In the genomic region with DNA sequence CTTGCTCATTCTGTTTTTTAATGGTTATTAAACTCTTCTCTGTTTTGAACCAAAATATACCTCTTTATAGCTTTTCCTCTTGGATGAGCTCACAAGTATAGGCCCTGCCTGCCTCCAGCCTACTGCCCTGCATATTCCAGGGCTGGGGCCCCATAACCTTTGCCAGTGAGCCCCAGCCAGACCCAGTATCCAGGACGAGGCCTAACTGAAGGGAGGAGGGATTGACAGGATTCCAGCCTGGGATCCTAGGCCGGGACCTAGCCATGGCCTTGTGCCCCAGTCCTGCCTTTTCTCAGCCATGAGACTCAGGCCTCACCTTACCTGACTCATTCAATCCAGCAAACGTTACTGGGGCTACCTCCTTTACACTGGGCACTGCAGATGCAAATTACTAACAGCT, we compare ENCODE assay signal across 16 cellular contexts.
DNase-seq lines count a peak whose midpoint lies in the region; TF ChIP-seq lines count a peak whose summit lies in the region.
"Had no signal": no experiment of that assay in that cellular context is flagged by ENCODE, and none has a peak within 500 bp of the region (broad histone marks: within the 10 kb centered on the region; RNA-seq: fewer than 3 reads in every experiment).

No MANE protein-coding gene starts in this region.

- H3K56ac ChIP-seq in mesendoderm (ENCODE audit: low read length): no peak overlapping the region

- no CpG with 5 or more reads among the region's 3 CpGs for WGBS in neuronal stem cell (ENCODE audit: extremely low coverage in 2 of 2, insufficient read length in 2 of 2, insufficient replicate concordance in 1 of 2), 2 donors
- 70% methylated on average over 3 of the region's 3 CpGs for WGBS in esophagus muscularis mucosa
- no CpG with 5 or more reads among the region's 3 CpGs for WGBS in mesendoderm (ENCODE audit: extremely low coverage, insufficient coverage, low lambda C conversion rate)

- no peak overlapping the region for H3K18ac ChIP-seq in neuronal stem cell (ENCODE audit: low read length)
- H3K18ac ChIP-seq in mesendoderm (ENCODE audit: low read length): no peak overlapping the region

- peaks cover 10% of the 10 kb centered on the region for H3K9me3 Mint-ChIP-seq in Caco-2 (ENCODE audit: unreplicated experiment)
- H3K9me3 Mint-ChIP-seq: HFFc6 had no signal

- no peak overlapping the region for H2AFZ ChIP-seq in neuronal stem cell (ENCODE audit: low read length)
- H2AFZ ChIP-seq in MM.1S (ENCODE audit: low read length): no peak overlapping the region

- H4K5ac ChIP-seq in mesendoderm (ENCODE audit: low read length): no peak overlapping the region

- intact Hi-C loops in Caco-2 (cut with micrococcal nuclease; ENCODE audit: unreplicated experiment) (no loop called here), esophagus muscularis mucosa (cut with DNase I) (no loop called here)

- H3K79me2 ChIP-seq in MM.1S (ENCODE audit: low read length) (no peaks in the 10 kb centered on the region), mesendoderm (ENCODE audit: control insufficient read depth, insufficient read depth, low read length) (no peaks in the 10 kb centered on the region)

- no peak overlapping the region for H3K4me3 Mint-ChIP-seq in Caco-2 (ENCODE audit: unreplicated experiment)
- H3K4me3 Mint-ChIP-seq: CD4-positive, alpha-beta memory T cell; HFFc6 had no signal

- H2BK12ac ChIP-seq in neuronal stem cell (ENCODE audit: low read length): no peak overlapping the region

- no peak for TF ChIP-seq EP300 in esophagus muscularis mucosa (IDR thresholded peaks at IDR 0.05)

- CTCF ChIA-PET in Caco-2 (lab: Charles Lee): interaction anchor here (0.6 kb wide), 2 partner anchors 20 to 55 kb away, joined by 3 read pairs; no protein-coding TSS in a partner anchor

- H4K8ac ChIP-seq in neuronal stem cell (ENCODE audit: low read depth, low read length) (no peak overlapping the region), mesendoderm (ENCODE audit: low read depth, low read length) (no peak overlapping the region)

- H3K27ac ChIP-seq in neuronal stem cell (replicated peaks; ENCODE audit: low read length) (no peak overlapping the region), MM.1S (ENCODE audit: low read length) (no peak overlapping the region), esophagus muscularis mucosa (replicated peaks in 1 of 4) (no peak overlapping the region), mesendoderm (ENCODE audit: low read depth, low read length) (no peak overlapping the region)
- H3K27ac ChIP-seq: C4-2B had no signal

- no peak overlapping the region for H2BK5ac ChIP-seq in neuronal stem cell (ENCODE audit: low read length)
- H2BK5ac ChIP-seq in mesendoderm (ENCODE audit: low read length): no peak overlapping the region

- H2AK5ac ChIP-seq in neuronal stem cell (ENCODE audit: low read depth, low read length) (no peak overlapping the region), mesendoderm (ENCODE audit: low read length) (no peak overlapping the region)

- H3K27ac Mint-ChIP-seq in Caco-2 (ENCODE audit: unreplicated experiment): peak overlapping the region; percentile 24
- H3K27ac Mint-ChIP-seq: CD4-positive, alpha-beta memory T cell; HFFc6 had no signal

- H2BK120ac ChIP-seq in neuronal stem cell (ENCODE audit: low read depth, low read length) (no peak overlapping the region), mesendoderm (ENCODE audit: low read depth, low read length) (no peak overlapping the region)

- H3K79me1 ChIP-seq in neuronal stem cell (ENCODE audit: low read depth, low read length): no peaks in the 10 kb centered on the region
- no peaks in the 10 kb centered on the region for H3K79me1 ChIP-seq in mesendoderm (ENCODE audit: low read length)

- H3K27me3 ChIP-seq in Caco-2 (replicated peaks; ENCODE audit: control insufficient read depth, insufficient read depth, low read length) (no peaks in the 10 kb centered on the region), neuronal stem cell (ENCODE audit: control insufficient read depth in 3 of 3, insufficient read depth in 3 of 3, low read depth in 1 of 3, low read length in 3 of 3) (peaks cover 0 to 6% (median 0%) of the 10 kb centered on the region in 3 experiments), MM.1S (replicated peaks; ENCODE audit: insufficient read depth, low read length) (no peaks in the 10 kb centered on the region), esophagus muscularis mucosa (no peaks in the 10 kb centered on the region), mesendoderm (ENCODE audit: insufficient read depth, low read length, poor library complexity) (no peaks in the 10 kb centered on the region)
- H3K27me3 ChIP-seq: BE2C had no signal

- H4K91ac ChIP-seq in neuronal stem cell (ENCODE audit: low read depth, low read length, poor library complexity): no peak overlapping the region

- DNase-seq in Caco-2 (no peak), SK-N-DZ (ENCODE audit: low spot score) (peak; percentile 95), islet precursor cell (peak; percentile 30), neuronal stem cell (ENCODE audit: low spot score) (no peak), MM.1S (no peak), esophagus muscularis mucosa (ENCODE audit: extremely low spot score) (no peak), mesendoderm (no peak)
- DNase-seq: BE2C; CD4-positive, alpha-beta memory T cell; DMS153; DMS79 treated with DMSO at 0.1 percent for 48 hours; EL; GOT3; HCEC 1CT; HFFc6 had no signal

- TF ChIP-seq CTCF in Caco-2 (IDR thresholded peaks at IDR 0.05; ENCODE audit: insufficient read depth in 1 of 2, low read depth in 1 of 2, low read length in 1 of 2, severe bottlenecking in 1 of 2, unreplicated experiment in 1 of 2) (no peak), MM.1S (IDR thresholded peaks at IDR 0.05; ENCODE audit: low read length) (no peak), esophagus muscularis mucosa (IDR thresholded peaks at IDR 0.05) (no peak)

- POLR2A ChIA-PET in Caco-2 (lab: Charles Lee): no interaction called here

- no TSS peak for BruUV-seq in Caco-2 (replicated peaks; lab: Mats Ljungman, UMichigan)

- H3K4ac ChIP-seq in neuronal stem cell (ENCODE audit: low read length) (no peak overlapping the region), mesendoderm (ENCODE audit: low read depth, low read length) (no peak overlapping the region)

- H3K36me3 Mint-ChIP-seq in Caco-2 (ENCODE audit: insufficient read depth, unreplicated experiment): no peaks in the 10 kb centered on the region
- H3K36me3 Mint-ChIP-seq: CD4-positive, alpha-beta memory T cell had no signal

- H3K23ac ChIP-seq in neuronal stem cell (ENCODE audit: low read depth, low read length, poor library complexity) (no peak overlapping the region), mesendoderm (ENCODE audit: low read length) (no peak overlapping the region)

- H3K4me2 ChIP-seq in neuronal stem cell (ENCODE audit: insufficient read depth, low read length, poor library complexity, severe bottlenecking): no peak overlapping the region
- H3K4me2 ChIP-seq in MM.1S (ENCODE audit: low read depth, low read length): no peak overlapping the region
- H3K4me2 ChIP-seq in mesendoderm (ENCODE audit: low read length): no peak overlapping the region

- H3F3A ChIP-seq in MM.1S (ENCODE audit: insufficient read depth, low read length): no peaks in the 10 kb centered on the region

- TF ChIP-seq POLR2A in esophagus muscularis mucosa (IDR thresholded peaks at IDR 0.05; ENCODE audit: low read depth): no peak

- no peaks in the 10 kb centered on the region for H4K20me1 ChIP-seq in MM.1S (ENCODE audit: insufficient read depth, low read length)

- no peak overlapping the region for H3K14ac ChIP-seq in neuronal stem cell (ENCODE audit: low read length)

- H3K9me2 ChIP-seq in MM.1S (replicated peaks; ENCODE audit: insufficient read depth, low read length): no peaks in the 10 kb centered on the region

- H3K9ac ChIP-seq in neuronal stem cell (ENCODE audit: low read depth, low read length, poor library complexity) (no peak overlapping the region), MM.1S (ENCODE audit: low read length) (no peak overlapping the region), mesendoderm (ENCODE audit: low read length) (no peak overlapping the region)

- peaks cover 45% of the 10 kb centered on the region for H3K4me1 Mint-ChIP-seq in Caco-2 (ENCODE audit: low read depth, unreplicated experiment)
- H3K4me1 Mint-ChIP-seq: CD4-positive, alpha-beta memory T cell had no signal

- H3K36me3 ChIP-seq in Caco-2 (ENCODE audit: control insufficient read depth, insufficient read depth, low read length) (no peaks in the 10 kb centered on the region), neuronal stem cell (replicated peaks in 1 of 2; ENCODE audit: control insufficient read depth in 2 of 2, insufficient read depth in 2 of 2, low read length in 2 of 2) (no peaks in the 10 kb centered on the region), MM.1S (replicated peaks; ENCODE audit: insufficient read depth, low read length) (no peaks in the 10 kb centered on the region), esophagus muscularis mucosa (no peaks in the 10 kb centered on the region), mesendoderm (ENCODE audit: control insufficient read depth, insufficient read depth, low read length) (no peaks in the 10 kb centered on the region)
- H3K36me3 ChIP-seq: BE2C had no signal

- H2BK15ac ChIP-seq in neuronal stem cell (ENCODE audit: low read length) (peak overlapping the region; percentile 62), mesendoderm (replicated peaks; ENCODE audit: low read depth) (no peak overlapping the region)

- H3K4me3 ChIP-seq in Caco-2 (ENCODE audit: low read depth, low read length) (no peak overlapping the region), neuronal stem cell (ENCODE audit: low read length in 2 of 2) (no peak overlapping the region), MM.1S (ENCODE audit: low read length) (no peak overlapping the region), esophagus muscularis mucosa (no peak overlapping the region), mesendoderm (ENCODE audit: low read length) (no peak overlapping the region)

- H3K4me1 ChIP-seq in Caco-2: peaks cover 69% of the 10 kb centered on the region
- peaks cover 3 to 15% of the 10 kb centered on the region in 2 donors for H3K4me1 ChIP-seq in neuronal stem cell (ENCODE audit: control insufficient read depth in 2 of 2, insufficient read depth in 1 of 2, low read depth in 1 of 2, low read length in 2 of 2)
- no peaks in the 10 kb centered on the region for H3K4me1 ChIP-seq in MM.1S (ENCODE audit: low read length)
- H3K4me1 ChIP-seq in esophagus muscularis mucosa: peaks cover 33 to 59% (median 52%) of the 10 kb centered on the region in 4 donors
- H3K4me1 ChIP-seq in mesendoderm (ENCODE audit: control insufficient read depth, low read depth, low read length): peaks cover 4% of the 10 kb centered on the region
- H3K4me1 ChIP-seq: BE2C had no signal

- no peaks in the 10 kb centered on the region for H3K9me3 ChIP-seq in Caco-2
- H3K9me3 ChIP-seq in neuronal stem cell (replicated peaks in 1 of 2; ENCODE audit: control insufficient read depth in 2 of 2, insufficient read depth in 1 of 2, low read depth in 1 of 2, low read length in 2 of 2): peaks cover 0 to 2% of the 10 kb centered on the region in 2 donors
- H3K9me3 ChIP-seq in MM.1S (replicated peaks; ENCODE audit: insufficient read depth, low read length): no peaks in the 10 kb centered on the region
- H3K9me3 ChIP-seq in esophagus muscularis mucosa: no peaks in the 10 kb centered on the region
- H3K9me3 ChIP-seq: BE2C had no signal

- no peaks in the 10 kb centered on the region for H3K27me3 Mint-ChIP-seq in Caco-2 (ENCODE audit: insufficient read depth, unreplicated experiment)

Comparison
In these comparisons a context has a peak if more than half of its experiments do, and no peak if none do; other contexts are left out.
1. DNase-seq: peak in SK-N-DZ (single experiment) and islet precursor cell (single experiment); none in Caco-2 (0 of 2), neuronal stem cell (single experiment), MM.1S (single experiment), esophagus muscularis mucosa (single experiment) and mesendoderm (single experiment).